Comparison of ENCODE assay signal across 27 cellular contexts in the genomic region with DNA sequence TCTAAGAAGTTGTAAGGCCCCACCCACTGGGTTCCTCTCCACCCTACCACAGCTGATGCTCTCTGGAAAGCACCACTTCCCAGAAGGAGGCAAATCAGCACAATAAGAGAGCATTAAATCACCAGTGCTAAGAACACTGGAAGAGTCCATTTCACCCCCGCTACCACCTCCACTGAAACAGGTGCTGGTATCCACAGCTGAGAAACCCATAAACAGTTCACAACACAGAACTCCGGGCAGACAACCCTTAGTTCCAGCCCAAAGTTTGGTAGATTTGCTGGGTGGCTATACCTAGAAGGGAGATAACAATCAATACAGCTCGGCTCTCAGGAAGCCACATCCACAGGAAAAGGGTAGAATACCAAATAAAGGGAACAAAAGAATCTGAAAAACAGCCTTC.
"Had no signal": no experiment of that assay in that cellular context is flagged by ENCODE, and none has a peak within 500 bp of the region (broad histone marks: within the 10 kb centered on the region; RNA-seq: fewer than 3 reads in every experiment).

No MANE protein-coding gene starts in this region.

- DNase-seq: activated CD4-positive, alpha-beta T cell treated with anti-CD3 and anti-CD28 coated beads for 36 hours; activated CD4-positive, alpha-beta T cell treated with anti-CD3 and anti-CD28 coated beads, Interleukin-2, amount 50 U/mL, for 48 hours; activated CD4-positive, CD25-positive, alpha-beta regulatory T cell; activated CD8-positive, alpha-beta memory T cell treated with anti-CD3 and anti-CD28 coated beads, Interleukin-2, amount 10 ng/mL, durations not matched to agents 7 days and 5 days; activated naive CD4-positive, alpha-beta T cell; activated naive CD8-positive, alpha-beta T cell treated with anti-CD3 and anti-CD28 coated beads for 36 hours; activated T-cell treated with anti-CD3 and anti-CD28 coated beads, Interleukin-2, amount 50 U/mL, for 48 hours; amygdala; caudate nucleus; cortex of kidney; foreskin melanocyte; glutamatergic neuron; left lung; lower lobe of right lung; mesenchymal stem cell; natural killer cell; occipital lobe; stimulated activated CD4-positive, alpha-beta T cell treated with anti-CD3 and anti-CD28 coated beads, Interleukin-15, amount 100 ng/mL, for 24 hours; stimulated activated CD4-positive, alpha-beta T cell treated with anti-CD3 and anti-CD28 coated beads, Interleukin-2, amount 100 ng/mL, for 24 hours; stimulated activated naive B cell treated with anti-CD40 and anti-IgM and Interleukin-4, amounts not matched to agents 10 μg/mL and 1 μg/mL and 100 μg/mL, for 72 hours; stomach; T-helper 1 cell; thyroid gland; upper lobe of right lung had no signal

- H3K27ac Mint-ChIP-seq: activated CD4-positive, alpha-beta T cell treated with anti-CD3 and anti-CD28 coated beads for 36 hours; activated naive CD8-positive, alpha-beta T cell treated with anti-CD3 and anti-CD28 coated beads for 36 hours; natural killer cell; neural progenitor cell; stimulated activated naive B cell treated with anti-CD40 and anti-IgM and Interleukin-4, amounts not matched to agents 10 μg/mL and 1 μg/mL and 100 μg/mL, for 72 hours had no signal

- H3K36me3 ChIP-seq: neural progenitor cell had no signal

- H3K9ac ChIP-seq: neural progenitor cell had no signal

- H2AFZ ChIP-seq: neural progenitor cell had no signal

- H3K9me3 ChIP-seq: thyroid gland had no signal

- H3K4me3 Mint-ChIP-seq: activated CD4-positive, alpha-beta T cell treated with anti-CD3 and anti-CD28 coated beads for 36 hours; activated CD8-positive, alpha-beta memory T cell treated with anti-CD3 and anti-CD28 coated beads, Interleukin-2, amount 10 ng/mL, durations not matched to agents 7 days and 5 days; activated naive CD8-positive, alpha-beta T cell treated with anti-CD3 and anti-CD28 coated beads for 36 hours; natural killer cell; neural progenitor cell; stimulated activated naive B cell treated with anti-CD40 and anti-IgM and Interleukin-4, amounts not matched to agents 10 μg/mL and 1 μg/mL and 100 μg/mL, for 72 hours had no signal

- H3K4me2 ChIP-seq: neural progenitor cell had no signal

- H3K4me1 Mint-ChIP-seq: activated CD4-positive, alpha-beta T cell treated with anti-CD3 and anti-CD28 coated beads for 36 hours; activated naive CD8-positive, alpha-beta T cell treated with anti-CD3 and anti-CD28 coated beads for 36 hours; neural progenitor cell had no signal

- H3K4me3 ChIP-seq: esophagus muscularis mucosa, left lung, lower lobe of right lung, neural progenitor cell, right atrium auricular region, stomach, thyroid gland, upper lobe of right lung had no signal

- H3K4me1 ChIP-seq: esophagus muscularis mucosa, left lung, lower lobe of right lung, neural progenitor cell, right atrium auricular region, stomach, thyroid gland, upper lobe of right lung had no signal

- H3K27me3 ChIP-seq: esophagus muscularis mucosa, left lung, neural progenitor cell, right atrium auricular region, stomach, thyroid gland, upper lobe of right lung had no signal

- H3K27me3 Mint-ChIP-seq: activated CD4-positive, alpha-beta T cell treated with anti-CD3 and anti-CD28 coated beads for 36 hours; activated CD8-positive, alpha-beta memory T cell treated with anti-CD3 and anti-CD28 coated beads, Interleukin-2, amount 10 ng/mL, durations not matched to agents 7 days and 5 days; activated naive CD8-positive, alpha-beta T cell treated with anti-CD3 and anti-CD28 coated beads for 36 hours; stimulated activated naive B cell treated with anti-CD40 and anti-IgM and Interleukin-4, amounts not matched to agents 10 μg/mL and 1 μg/mL and 100 μg/mL, for 72 hours had no signal

- ATAC-seq: activated CD4-positive, alpha-beta T cell treated with anti-CD3 and anti-CD28 coated beads for 36 hours; activated CD8-positive, alpha-beta memory T cell treated with anti-CD3 and anti-CD28 coated beads, Interleukin-2, amount 10 ng/mL, durations not matched to agents 7 days and 5 days; left lung; lower lobe of right lung; natural killer cell; stimulated activated naive B cell treated with anti-CD40 and anti-IgM and Interleukin-4, amounts not matched to agents 10 μg/mL and 1 μg/mL and 100 μg/mL, for 72 hours; upper lobe of right lung had no signal

- H3K27ac ChIP-seq: esophagus muscularis mucosa, left lung, lower lobe of right lung, neural progenitor cell, right atrium auricular region, stomach, thyroid gland, upper lobe of right lung had no signal
